In genomic region chrX:70664726-70665125, GRCh38 we compare ENCODE assay signal across 8 cellular contexts.
DNase-seq lines count a peak whose midpoint lies in the region; ATAC-seq and TF ChIP-seq lines count a peak whose summit lies in the region.
"Had no signal": no experiment of that assay in that cellular context is flagged by ENCODE, and none has a peak within 500 bp of the region (broad histone marks: within the 10 kb centered on the region; RNA-seq: fewer than 3 reads in every experiment).

No MANE protein-coding gene starts in this region.

- TF ChIP-seq POLR2A in stomach (IDR thresholded peaks at IDR 0.05), result no peak

- DNase-seq in EL (peak; percentile 6), HT-29 (ENCODE audit: low spot score) (peak; percentile 62), SW480 (ENCODE audit: low spot score) (peak; percentile 31), kidney glomerular epithelial cell (lab: John Stamatoyannopoulos, UW) (peak; percentile 1), stomach (no peak)
- DNase-seq in stimulated activated CD4-positive, alpha-beta T cell treated with anti-CD3 and anti-CD28 coated beads, Interleukin-1b, Interleukin-23, amount 100 ng/mL, for 48 hours, result no peak
- DNase-seq: activated B cell treated with CpG ODN at 0.5 μM for 24 hours had no signal

- WGBS in stomach, 5 donors, result 0 to 26% (median 9%) methylated on average over 1 of the region's 1 CpG

- no peak for TF ChIP-seq EP300 in stomach (IDR thresholded peaks at IDR 0.05)

- no peaks in the 10 kb centered on the region for H3K36me3 ChIP-seq in stomach

- no peaks in the 10 kb centered on the region for H3K9me3 ChIP-seq in stomach

- H3K4me3 ChIP-seq in stomach, result no peak overlapping the region

- TF ChIP-seq CTCF in stomach (IDR thresholded peaks at IDR 0.05), result peak in 1 of 7 experiments; percentile 13

- H3K4me1 ChIP-seq in stomach, result no peaks in the 10 kb centered on the region

- H3K27ac ChIP-seq in stomach, result no peak overlapping the region

- no peaks in the 10 kb centered on the region for H3K27me3 ChIP-seq in stomach

- intact Hi-C loops in stomach (cut with DNase I; ENCODE audit: low total_unique reads), result no loop called here

- no peak for ATAC-seq in HG02588 (IDR thresholded peaks at IDR 0.05; ENCODE audit: unreplicated experiment)

Comparison
In these comparisons a context has a peak if more than half of its experiments do, and no peak if none do; other contexts are left out.
1. DNase-seq: peak in EL (single experiment), HT-29 (single experiment), SW480 (single experiment) and kidney glomerular epithelial cell (single experiment); none in stomach (single experiment) and stimulated activated CD4-positive, alpha-beta T cell treated with anti-CD3 and anti-CD28 coated beads, Interleukin-1b, Interleukin-23, amount 100 ng/mL, for 48 hours (single experiment).